11 cellular contexts compared by ENCODE assay signal in genomic region chrX:42119076-42119475, GRCh38.
DNase-seq lines count a peak whose midpoint lies in the region; ATAC-seq and TF ChIP-seq lines count a peak whose summit lies in the region.
"Had no signal": no experiment of that assay in that cellular context is flagged by ENCODE, and none has a peak within 500 bp of the region (broad histone marks: within the 10 kb centered on the region; RNA-seq: fewer than 3 reads in every experiment).

No MANE protein-coding gene starts in this region.

- no peak overlapping the region for H4K5ac ChIP-seq in IMR-90 (ENCODE audit: low read depth, low read length)

- no peak overlapping the region for H3K18ac ChIP-seq in IMR-90 (ENCODE audit: low read depth, low read length)

- H3K14ac ChIP-seq in IMR-90 (replicated peaks; ENCODE audit: low read depth, low read length): no peak overlapping the region

- no peaks in the 10 kb centered on the region for H3K9me3 ChIP-seq in IMR-90 (ENCODE audit: control insufficient read depth, insufficient read depth, low read length)
- H3K9me3 ChIP-seq: upper lobe of left lung had no signal

- no peak overlapping the region for H4K91ac ChIP-seq in IMR-90 (ENCODE audit: insufficient read depth, low read depth, low read length)

- no peak overlapping the region for H2BK20ac ChIP-seq in IMR-90 (ENCODE audit: low read depth, low read length)

- BruUV-seq in IMR-90 (replicated peaks; lab: Mats Ljungman, UMichigan): no TSS peak

- intact Hi-C loops in IMR-90 (cut with micrococcal nuclease): no loop called here

- no peak overlapping the region for H3K9ac ChIP-seq in IMR-90 (ENCODE audit: low read depth, low read length)

- H3K4ac ChIP-seq in IMR-90 (ENCODE audit: low read depth, low read length): no peak overlapping the region

- peaks cover 3% of the 10 kb centered on the region for H3K27me3 ChIP-seq in IMR-90 (ENCODE audit: control insufficient read depth, insufficient read depth, low read length)
- H3K27me3 ChIP-seq: upper lobe of left lung had no signal

- no peak for TF ChIP-seq RAD21 in IMR-90 (IDR thresholded peaks at IDR 0.05; ENCODE audit: low read length)

- no peak overlapping the region for H3K4me2 ChIP-seq in IMR-90 (ENCODE audit: low read depth, low read length)

- H3K36me3 ChIP-seq in IMR-90 (ENCODE audit: control insufficient read depth, insufficient read depth, low read length): no peaks in the 10 kb centered on the region
- H3K36me3 ChIP-seq: upper lobe of left lung had no signal

- TF ChIP-seq CTCF in IMR-90 (conservative IDR thresholded peaks at IDR 0.05; ENCODE audit: low read depth, low read length): no peak

- H3K4me3 ChIP-seq in IMR-90 (ENCODE audit: insufficient read depth, low read depth, low read length): no peak overlapping the region
- H3K4me3 ChIP-seq: upper lobe of left lung had no signal

- no peaks in the 10 kb centered on the region for H4K20me1 ChIP-seq in IMR-90 (ENCODE audit: insufficient read depth, low read length)

- H3K9me1 ChIP-seq in IMR-90 (ENCODE audit: insufficient read depth, low read length): no peaks in the 10 kb centered on the region

- no peak overlapping the region for H3K56ac ChIP-seq in IMR-90 (ENCODE audit: extremely low read depth, insufficient read depth, low read length)

- no peak overlapping the region for H2AFZ ChIP-seq in IMR-90 (replicated peaks; ENCODE audit: low read length, poor library complexity)

- WGBS in IMR-90 (ENCODE audit: extremely low coverage in 2 of 2, insufficient read length in 1 of 2), 2 experiments: no CpG with 5 or more reads among the region's 1 CpG

- H3K23ac ChIP-seq in IMR-90 (ENCODE audit: low read depth, low read length): no peak overlapping the region

- H2BK5ac ChIP-seq in IMR-90 (ENCODE audit: low read depth, low read length, poor library complexity, severe bottlenecking): no peak overlapping the region

- no peaks in the 10 kb centered on the region for H3K4me1 ChIP-seq in IMR-90 (ENCODE audit: control insufficient read depth, insufficient read depth, low read length)
- H3K4me1 ChIP-seq: upper lobe of left lung had no signal

- no peaks in the 10 kb centered on the region for H3K79me1 ChIP-seq in IMR-90 (ENCODE audit: low read depth in 1 of 2, low read length in 2 of 2)

- POLR2A ChIA-PET in IMR-90 (lab: Charles Lee; ENCODE audit: unreplicated experiment): no interaction called here

- no peak for TF ChIP-seq POLR2A in IMR-90 (IDR thresholded peaks at IDR 0.05; ENCODE audit: low read depth, low read length)

- dilution Hi-C loops in IMR-90 (cut with HindIII; ENCODE audit: low sequenced_read_pairs, unreplicated experiment): no loop called here

- CTCF ChIA-PET in IMR-90 (lab: Yijun Ruan, JAX): no interaction called here

- ATAC-seq in IMR-90 (ENCODE audit: low read depth) (no peak), GM21447 (IDR thresholded peaks at IDR 0.05; ENCODE audit: unreplicated experiment) (no peak), GM21367 (IDR thresholded peaks at IDR 0.05; ENCODE audit: unreplicated experiment) (no peak)

- DNase-seq in AG08395 (ENCODE audit: low spot score) (peak; percentile 23), IMR-90 (peak; percentile 72), NCI-H748 (lab: John Stamatoyannopoulos, UW; ENCODE audit: unreplicated experiment) (peak; percentile 77), fibroblast of gingiva (ENCODE audit: low read depth) (peak; percentile 52), NCI-H2227 treated with DMSO at 0.1 percent for 48 hours (lab: John Stamatoyannopoulos, UW) (no peak)
- no peak for DNase-seq in stimulated activated CD4-positive, alpha-beta T cell treated with anti-CD3 and anti-CD28 coated beads, Interleukin-12 subunit alpha, Interleukin-12 subunit beta, amount 100 ng/mL, for 4 hours
- DNase-seq: AML-193; stimulated activated CD4-positive, alpha-beta T cell treated with anti-CD3 and anti-CD28 coated beads, Interleukin-4, amount 100 ng/mL, for 4 hours; upper lobe of left lung had no signal

- H4K8ac ChIP-seq in IMR-90 (ENCODE audit: low read depth in 2 of 2, low read length in 2 of 2): no peak overlapping the region

- no peak overlapping the region for H2AK9ac ChIP-seq in IMR-90 (replicated peaks; ENCODE audit: low read depth, low read length, poor library complexity)

- no peak overlapping the region for H2BK120ac ChIP-seq in IMR-90 (ENCODE audit: low read depth, low read length)

- H3K27ac ChIP-seq in IMR-90 (ENCODE audit: insufficient read depth, low read length): no peak overlapping the region
- H3K27ac ChIP-seq: upper lobe of left lung had no signal

- in situ Hi-C loops in IMR-90 (cut with MboI; ENCODE audit: low sequenced_read_pairs): no loop called here

- H2AK5ac ChIP-seq in IMR-90 (ENCODE audit: low read depth, low read length): no peak overlapping the region

- no peak overlapping the region for H2BK15ac ChIP-seq in IMR-90 (ENCODE audit: low read depth, low read length)

TF ChIP-seq in IMR-90, 13 proteins besides CTCF, POLR2A, EP300 and RAD21:
- TF ChIP-seq FOS (IDR thresholded peaks at IDR 0.05; ENCODE audit: low read depth, low read length) (peak; percentile 9; the same call in 1 of the 2 replicates), RCOR1 (IDR thresholded peaks at IDR 0.05; ENCODE audit: insufficient replicate concordance, low read length) (no peak)

Comparison
In these comparisons a context has a peak if more than half of its experiments do, and no peak if none do; other contexts are left out.
1. DNase-seq: peak in AG08395 (single experiment), IMR-90 (single experiment), NCI-H748 (single experiment) and fibroblast of gingiva (single experiment); none in stimulated activated CD4-positive, alpha-beta T cell treated with anti-CD3 and anti-CD28 coated beads, Interleukin-12 subunit alpha, Interleukin-12 subunit beta, amount 100 ng/mL, for 4 hours (single experiment) and NCI-H2227 treated with DMSO at 0.1 percent for 48 hours (single experiment).